In the genomic region with DNA sequence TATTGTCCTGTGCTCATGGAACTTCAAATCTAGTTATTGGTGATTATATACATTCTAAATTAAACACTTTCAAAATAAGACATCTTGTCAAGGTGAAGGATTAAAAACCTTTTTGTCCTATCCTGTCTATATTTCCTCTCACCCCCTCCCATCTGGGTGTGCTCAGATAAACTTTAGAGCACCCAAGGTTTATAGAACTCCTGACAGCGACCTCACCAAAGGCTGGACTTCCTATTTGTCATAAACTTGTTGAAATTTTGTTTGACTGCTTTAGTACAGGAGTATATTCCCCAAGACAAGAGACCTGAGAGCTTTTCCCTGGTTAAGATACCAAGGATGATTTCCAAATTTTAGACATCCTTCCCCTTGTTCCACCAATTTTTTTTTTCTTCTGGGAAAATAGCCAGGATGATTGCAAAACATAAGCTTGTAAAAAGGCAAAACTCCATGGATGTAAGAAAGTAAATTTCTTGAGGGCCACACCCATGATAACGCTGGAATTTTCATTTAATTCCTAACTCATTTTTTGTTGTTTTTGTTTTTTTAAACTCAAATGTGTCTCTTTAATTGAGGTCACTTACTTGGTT, we compare ENCODE assay signal across 1 cellular context.
TF ChIP-seq lines count a peak whose summit lies in the region.

No MANE protein-coding gene starts in this region.

TF ChIP-seq in HepG2, 621 proteins besides CTCF, POLR2A, EP300 and RAD21:
- TF ChIP-seq RFX1 (IDR thresholded peaks at IDR 0.05) (no peak), ZNF337 (CRISPR knock-in tag; IDR thresholded peaks at IDR 0.05; ENCODE audit: borderline replicate concordance, low read depth) (no peak), ZSCAN12 (CRISPR knock-in tag; IDR thresholded peaks at IDR 0.05) (no peak), SP140L (CRISPR knock-in tag; IDR thresholded peaks at IDR 0.05; ENCODE audit: borderline replicate concordance) (no peak), BRCA1 (CRISPR knock-in tag; IDR thresholded peaks at IDR 0.05) (no peak), ZBTB42 (CRISPR knock-in tag; IDR thresholded peaks at IDR 0.05) (no peak), ZNF251 (CRISPR knock-in tag; IDR thresholded peaks at IDR 0.05) (no peak), HOMEZ (CRISPR knock-in tag; IDR thresholded peaks at IDR 0.05; ENCODE audit: low read depth) (no peak)
- TF ChIP-seq, protein P1, sequence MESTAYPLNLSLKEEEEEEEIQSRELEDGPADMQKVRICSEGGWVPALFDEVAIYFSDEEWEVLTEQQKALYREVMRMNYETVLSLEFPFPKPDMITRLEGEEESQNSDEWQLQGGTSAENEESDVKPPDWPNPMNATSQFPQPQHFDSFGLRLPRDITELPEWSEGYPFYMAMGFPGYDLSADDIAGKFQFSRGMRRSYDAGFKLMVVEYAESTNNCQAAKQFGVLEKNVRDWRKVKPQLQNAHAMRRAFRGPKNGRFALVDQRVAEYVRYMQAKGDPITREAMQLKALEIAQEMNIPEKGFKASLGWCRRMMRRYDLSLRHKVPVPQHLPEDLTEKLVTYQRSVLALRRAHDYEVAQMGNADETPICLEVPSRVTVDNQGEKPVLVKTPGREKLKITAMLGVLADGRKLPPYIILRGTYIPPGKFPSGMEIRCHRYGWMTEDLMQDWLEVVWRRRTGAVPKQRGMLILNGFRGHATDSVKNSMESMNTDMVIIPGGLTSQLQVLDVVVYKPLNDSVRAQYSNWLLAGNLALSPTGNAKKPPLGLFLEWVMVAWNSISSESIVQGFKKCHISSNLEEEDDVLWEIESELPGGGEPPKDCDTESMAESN (CRISPR knock-in tag; conservative IDR thresholded peaks at IDR 0.05), result no peak
